Comparison of ENCODE assay signal across 21 cellular contexts in the genomic region with DNA sequence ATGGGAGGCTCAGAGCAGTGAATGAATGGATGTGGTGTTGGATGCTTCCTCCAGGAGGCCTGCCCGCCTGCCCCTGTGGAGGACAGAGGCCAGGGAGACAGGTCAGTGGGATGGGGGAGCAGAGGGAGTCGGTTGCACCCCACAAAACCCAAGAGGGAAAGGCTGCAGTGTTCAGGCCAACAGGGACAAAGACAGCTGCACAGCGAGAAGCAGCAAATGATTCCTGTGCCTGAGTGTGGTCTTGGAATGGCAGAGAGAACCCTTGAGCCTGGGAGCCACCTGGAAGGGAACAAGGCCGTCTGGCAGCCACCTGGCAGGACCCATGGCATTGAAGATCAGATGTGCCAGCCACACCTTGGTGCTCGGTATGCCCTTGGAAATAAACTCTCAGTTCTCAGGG. TPM values are rescaled to one million over a fixed set of nuclear protein-coding genes. Genes with fewer than 3 reads are reported as not detected.
"Had no signal": no experiment of that assay in that cellular context is flagged by ENCODE, and none has a peak within 500 bp of the region (broad histone marks: within the 10 kb centered on the region; RNA-seq: fewer than 3 reads in every experiment).

No MANE protein-coding gene starts in this region.

- DNase-seq: activated CD4-positive, alpha-beta T cell treated with anti-CD3 and anti-CD28 coated beads, Interleukin-2, amount 50 U/mL, for 1 hour; activated naive CD4-positive, alpha-beta T cell treated with anti-CD3 and anti-CD28 coated beads, Interleukin-2, amount 10 ng/mL, durations not matched to agents 7 days and 5 days; activated T-cell treated with anti-CD3 and anti-CD28 coated beads for 4 hours; erythroblast; midbrain; pancreas; stimulated activated CD4-positive, alpha-beta T cell treated with anti-CD3 and anti-CD28 coated beads, Interleukin-12 subunit alpha, Interleukin-12 subunit beta, amount 100 ng/mL, for 4 hours; stimulated activated CD4-positive, alpha-beta T cell treated with anti-CD3 and anti-CD28 coated beads, Interleukin-2, amount 100 ng/mL, for 24 hours; T-helper 2 cell; thyroid gland had no signal

- H3K27me3 ChIP-seq: ascending aorta, pancreas, thyroid gland had no signal

- H3K27ac Mint-ChIP-seq: activated naive CD4-positive, alpha-beta T cell treated with anti-CD3 and anti-CD28 coated beads, Interleukin-2, amount 10 ng/mL, durations not matched to agents 7 days and 5 days; neural progenitor cell; WTC11 had no signal

- H3K9ac ChIP-seq: neural progenitor cell had no signal

- ATAC-seq: gastroesophageal sphincter, sciatic nerve, WTC11 had no signal

- H3K4me3 Mint-ChIP-seq: activated naive CD4-positive, alpha-beta T cell treated with anti-CD3 and anti-CD28 coated beads, Interleukin-2, amount 10 ng/mL, durations not matched to agents 7 days and 5 days; neural progenitor cell; WTC11 had no signal

- H3K4me2 ChIP-seq: neural progenitor cell had no signal

- H2AFZ ChIP-seq: neural progenitor cell had no signal

- H3K9me3 Mint-ChIP-seq: activated naive CD4-positive, alpha-beta T cell treated with anti-CD3 and anti-CD28 coated beads, Interleukin-2, amount 10 ng/mL, durations not matched to agents 7 days and 5 days; neural progenitor cell; WTC11 had no signal

- H3K9me3 ChIP-seq: ascending aorta, gastroesophageal sphincter, pancreas, thyroid gland had no signal

- H3K36me3 Mint-ChIP-seq: activated naive CD4-positive, alpha-beta T cell treated with anti-CD3 and anti-CD28 coated beads, Interleukin-2, amount 10 ng/mL, durations not matched to agents 7 days and 5 days; neural progenitor cell; WTC11 had no signal

- H3K4me3 ChIP-seq: ascending aorta, gastroesophageal sphincter, lung, neural progenitor cell, pancreas, thyroid gland had no signal

- H3K27ac ChIP-seq: ascending aorta, gastroesophageal sphincter, neural progenitor cell, pancreas, thyroid gland had no signal

- H3K36me3 ChIP-seq: ascending aorta, gastroesophageal sphincter, neural progenitor cell, pancreas had no signal

- H3K4me1 ChIP-seq: ascending aorta had no signal

RNA-seq across cellular contexts. Expression of gene TFF3, which starts 8.1 kb away (rescaled TPM):
- total RNA-seq: ascending aorta had no signal

RNA-seq across cellular contexts. Expression of gene TFF2, which starts 43.7 kb away (rescaled TPM):
- total RNA-seq: ascending aorta, bronchial epithelial cell, chondrocyte, dermis microvascular lymphatic vessel endothelial cell, gastroesophageal sphincter, lung, myocyte, sciatic nerve, urinary bladder had no signal
- polyA plus RNA-seq: lung, urinary bladder had no signal

RNA-seq across cellular contexts. Expression of gene TFF1, which starts 59.2 kb away (rescaled TPM):
- total RNA-seq: ascending aorta, bronchial epithelial cell, chondrocyte, dermis microvascular lymphatic vessel endothelial cell, gastroesophageal sphincter, myocyte, sciatic nerve, thyroid gland, urinary bladder had no signal
- polyA plus RNA-seq: urinary bladder had no signal
